In the genomic region with DNA sequence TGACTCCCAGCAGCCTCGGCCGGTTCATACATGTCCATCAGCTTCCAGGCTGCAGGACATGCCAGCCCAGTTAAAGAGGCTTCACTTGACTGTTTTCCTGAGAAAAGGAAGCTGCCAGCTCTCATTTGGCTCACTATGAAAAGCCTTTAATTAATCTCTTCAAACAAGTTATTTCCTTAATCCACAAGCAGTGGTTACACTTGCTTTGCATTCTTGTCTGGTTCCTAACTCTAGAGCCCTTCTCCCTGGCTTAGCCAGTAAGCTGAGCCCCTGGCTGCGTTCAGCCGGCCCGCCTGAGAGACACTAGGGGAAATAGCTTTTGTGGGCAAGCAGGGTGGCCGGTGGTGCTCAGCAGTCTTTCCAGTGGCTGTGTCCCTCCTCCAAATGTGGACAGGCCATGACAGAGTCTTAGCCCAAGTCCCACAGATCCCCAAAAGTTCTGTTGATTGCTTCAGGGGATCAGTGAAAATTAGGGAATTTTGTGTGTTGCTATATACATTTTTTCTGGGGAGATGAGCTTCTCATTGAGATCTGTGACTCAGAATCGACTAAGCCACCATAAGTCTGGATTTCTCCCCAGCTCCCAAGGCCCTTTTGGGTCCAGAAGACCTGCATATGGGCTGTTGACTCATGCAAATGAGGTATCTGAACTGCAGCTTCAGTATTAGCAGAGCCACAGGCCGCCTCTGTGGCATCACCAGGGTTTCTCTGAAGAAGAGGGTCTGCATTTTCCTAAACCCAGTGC, we compare ENCODE assay signal across 1 cellular context.
TF ChIP-seq lines count a peak whose summit lies in the region.

No MANE protein-coding gene starts in this region.

TF ChIP-seq in SK-N-SH treated with all-trans-retinoic acid at 6 μM for 48 hours, 23 proteins besides CTCF, POLR2A, EP300 and RAD21 (continued from another document):
- TF ChIP-seq, protein P1, sequence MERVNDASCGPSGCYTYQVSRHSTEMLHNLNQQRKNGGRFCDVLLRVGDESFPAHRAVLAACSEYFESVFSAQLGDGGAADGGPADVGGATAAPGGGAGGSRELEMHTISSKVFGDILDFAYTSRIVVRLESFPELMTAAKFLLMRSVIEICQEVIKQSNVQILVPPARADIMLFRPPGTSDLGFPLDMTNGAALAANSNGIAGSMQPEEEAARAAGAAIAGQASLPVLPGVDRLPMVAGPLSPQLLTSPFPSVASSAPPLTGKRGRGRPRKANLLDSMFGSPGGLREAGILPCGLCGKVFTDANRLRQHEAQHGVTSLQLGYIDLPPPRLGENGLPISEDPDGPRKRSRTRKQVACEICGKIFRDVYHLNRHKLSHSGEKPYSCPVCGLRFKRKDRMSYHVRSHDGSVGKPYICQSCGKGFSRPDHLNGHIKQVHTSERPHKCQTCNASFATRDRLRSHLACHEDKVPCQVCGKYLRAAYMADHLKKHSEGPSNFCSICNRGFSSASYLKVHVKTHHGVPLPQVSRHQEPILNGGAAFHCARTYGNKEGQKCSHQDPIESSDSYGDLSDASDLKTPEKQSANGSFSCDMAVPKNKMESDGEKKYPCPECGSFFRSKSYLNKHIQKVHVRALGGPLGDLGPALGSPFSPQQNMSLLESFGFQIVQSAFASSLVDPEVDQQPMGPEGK (CRISPR knock-in tag; IDR thresholded peaks at IDR 0.05; ENCODE audit: borderline replicate concordance) = no peak
- no peak for TF ChIP-seq SNAI2 (CRISPR knock-in tag; IDR thresholded peaks at IDR 0.05)
- TF ChIP-seq ISL1 (CRISPR knock-in tag; IDR thresholded peaks at IDR 0.05) = no peak
- no peak for TF ChIP-seq ZFP30 (CRISPR knock-in tag; IDR thresholded peaks at IDR 0.05)
- TF ChIP-seq, protein P2, sequence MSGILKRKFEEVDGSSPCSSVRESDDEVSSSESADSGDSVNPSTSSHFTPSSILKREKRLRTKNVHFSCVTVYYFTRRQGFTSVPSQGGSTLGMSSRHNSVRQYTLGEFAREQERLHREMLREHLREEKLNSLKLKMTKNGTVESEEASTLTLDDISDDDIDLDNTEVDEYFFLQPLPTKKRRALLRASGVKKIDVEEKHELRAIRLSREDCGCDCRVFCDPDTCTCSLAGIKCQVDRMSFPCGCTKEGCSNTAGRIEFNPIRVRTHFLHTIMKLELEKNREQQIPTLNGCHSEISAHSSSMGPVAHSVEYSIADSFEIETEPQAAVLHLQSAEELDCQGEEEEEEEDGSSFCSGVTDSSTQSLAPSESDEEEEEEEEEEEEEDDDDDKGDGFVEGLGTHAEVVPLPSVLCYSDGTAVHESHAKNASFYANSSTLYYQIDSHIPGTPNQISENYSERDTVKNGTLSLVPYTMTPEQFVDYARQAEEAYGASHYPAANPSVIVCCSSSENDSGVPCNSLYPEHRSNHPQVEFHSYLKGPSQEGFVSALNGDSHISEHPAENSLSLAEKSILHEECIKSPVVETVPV (CRISPR knock-in tag; IDR thresholded peaks at IDR 0.05) = no peak
- TF ChIP-seq ZNF8 (CRISPR knock-in tag; IDR thresholded peaks at IDR 0.05) = no peak
- TF ChIP-seq ZFP3 (CRISPR knock-in tag; IDR thresholded peaks at IDR 0.05) = no peak
